Comparison of ENCODE assay signal across 1 cellular context in genomic region chr3:149603126-149604074, GRCh38.
TF ChIP-seq lines count a peak whose summit lies in the region.

No MANE protein-coding gene starts in this region.

TF ChIP-seq in neural cell, 6 proteins besides CTCF, POLR2A, EP300 and RAD21 (continued from another document):
- TF ChIP-seq REST (IDR thresholded peaks at IDR 0.05; ENCODE audit: borderline replicate concordance), result no peak
- no peak for TF ChIP-seq TAF1 (IDR thresholded peaks at IDR 0.05; ENCODE audit: low read depth)
